ENCODE assay signal across 8 cellular contexts in the genomic region with DNA sequence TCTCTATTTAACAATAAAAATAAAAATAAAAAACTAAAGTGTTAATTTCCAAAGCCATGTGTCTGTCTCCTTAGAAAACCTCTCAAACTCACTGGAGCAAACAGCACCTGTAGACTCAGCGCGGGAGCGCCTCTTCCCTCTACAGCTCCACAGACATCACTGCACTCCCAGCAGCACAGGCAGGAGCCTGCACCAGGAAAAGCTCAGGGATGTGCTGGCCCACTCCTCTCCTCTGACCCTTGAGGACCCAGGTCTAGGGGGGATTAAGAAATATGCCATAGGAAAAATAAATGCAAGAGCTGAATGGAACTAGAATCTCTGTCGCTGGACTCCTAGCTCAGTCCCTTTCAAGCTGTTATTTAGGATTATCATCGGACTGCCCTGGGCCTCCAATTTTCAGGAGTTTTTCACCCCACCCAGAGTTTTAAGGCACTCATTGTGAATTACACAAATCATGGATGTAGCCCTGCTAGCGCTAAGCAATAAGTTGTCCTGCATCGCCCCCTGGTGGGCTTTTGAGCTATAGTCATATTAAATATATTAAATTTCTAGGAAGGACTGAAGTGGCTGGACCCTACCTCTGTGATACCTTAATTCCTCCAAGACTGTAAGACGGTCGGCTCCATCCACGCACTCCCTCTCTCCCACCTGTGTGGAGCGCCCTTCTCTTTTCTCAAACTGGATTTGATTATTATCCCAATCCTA.
A peak's percentile ranks its signal among the peaks of the same experiment; 100 is the strongest.
DNase-seq lines count a peak whose midpoint lies in the region; ATAC-seq, FAIRE-seq and TF ChIP-seq lines count a peak whose summit lies in the region.

No MANE protein-coding gene starts in this region.

- H3K27ac Mint-ChIP-seq in CD4-positive, alpha-beta memory T cell: no peak overlapping the region

- no peaks in the 10 kb centered on the region for H3K9me1 ChIP-seq in endothelial cell of umbilical vein (replicated peaks; ENCODE audit: control insufficient read depth, extremely low read depth, insufficient read depth, low read length)

- peaks cover 0 to 2% (median 0%) of the 10 kb centered on the region in 8 donors for H3K9me3 Mint-ChIP-seq in CD4-positive, alpha-beta memory T cell

- BruUV-seq in endothelial cell of umbilical vein (replicated peaks; lab: Mats Ljungman, UMichigan): no TSS peak

- H3K4me3 Mint-ChIP-seq in CD4-positive, alpha-beta memory T cell: no peak overlapping the region

- no peak overlapping the region for H2AFZ ChIP-seq in endothelial cell of umbilical vein (ENCODE audit: low read depth, low read length)

- H3K4me3 ChIP-seq in CD4-positive, alpha-beta memory T cell (ENCODE audit: low read length in 2 of 2): no peak overlapping the region
- H3K4me3 ChIP-seq in HFF-Myc (replicated peaks; ENCODE audit: low read depth, low read length): no peak overlapping the region
- no peak overlapping the region for H3K4me3 ChIP-seq in endothelial cell of umbilical vein (replicated peaks in 1 of 3; ENCODE audit: insufficient read depth in 1 of 3, low read depth in 1 of 3, low read length in 3 of 3)

- no peak for FAIRE-seq in endothelial cell of umbilical vein (lab: Jason Lieb, UNC)

- no peak overlapping the region for H3K9ac ChIP-seq in endothelial cell of umbilical vein (replicated peaks; ENCODE audit: extremely low read depth, insufficient read depth, low read length)

- DNase-seq in CD4-positive, alpha-beta memory T cell: peak in 4 of 5 donors; percentile 13 to 27 (median 14)
- peak; percentile 33 for DNase-seq in HFF-Myc (ENCODE audit: extremely low read depth, low read depth)
- DNase-seq in NCI-H82 treated with DMSO at 0.1 percent for 48 hours (lab: John Stamatoyannopoulos, UW; ENCODE audit: unreplicated experiment): peak; percentile 34
- DNase-seq in activated CD8-positive, alpha-beta memory T cell treated with anti-CD3 and anti-CD28 coated beads for 24 hours: peak; percentile 75
- peak; percentile 20 for DNase-seq in endothelial cell of umbilical vein (ENCODE audit: low read depth, low spot score)
- peak; percentile 82 for DNase-seq in myocyte (ENCODE audit: low read depth)
- peak; percentile 4 to 31 (median 13) for DNase-seq in stimulated activated naive CD4-positive, alpha-beta T cell (lab: John Stamatoyannopoulos, UW)

- no peaks in the 10 kb centered on the region for H4K20me1 ChIP-seq in endothelial cell of umbilical vein (replicated peaks; ENCODE audit: control insufficient read depth, extremely low read depth, insufficient read depth, low read length)

- no peaks in the 10 kb centered on the region for H3K27me3 Mint-ChIP-seq in CD4-positive, alpha-beta memory T cell

- no peak overlapping the region for H3K27ac ChIP-seq in CD4-positive, alpha-beta memory T cell (ENCODE audit: low read depth, low read length)
- H3K27ac ChIP-seq in endothelial cell of umbilical vein (ENCODE audit: insufficient read depth, low read depth, low read length): no peak overlapping the region

- H3K79me2 ChIP-seq in endothelial cell of umbilical vein (ENCODE audit: control insufficient read depth, insufficient read depth, low read length): no peaks in the 10 kb centered on the region

- intact Hi-C loops in CD4-positive, alpha-beta memory T cell (cut with micrococcal nuclease): loop anchor here (2.0 kb wide), 1 partner anchor 142 kb away; no protein-coding TSS in a partner anchor
- intact Hi-C loops in endothelial cell of umbilical vein (cut with micrococcal nuclease): loop anchor here (1.0 to 2.0 kb wide), 2 partner anchors 413 to 912 kb away; no protein-coding TSS in a partner anchor

- H3K36me3 ChIP-seq in CD4-positive, alpha-beta memory T cell (ENCODE audit: insufficient read depth, low read length): no peaks in the 10 kb centered on the region
- H3K36me3 ChIP-seq in endothelial cell of umbilical vein (ENCODE audit: control insufficient read depth in 2 of 2, extremely low read depth in 1 of 2, insufficient read depth in 2 of 2, low read length in 2 of 2): no peaks in the 10 kb centered on the region

- no peak for ATAC-seq in GM21528 (IDR thresholded peaks at IDR 0.05; ENCODE audit: low FRiP score, unreplicated experiment)

- no peaks in the 10 kb centered on the region for H3K9me3 ChIP-seq in CD4-positive, alpha-beta memory T cell (ENCODE audit: control insufficient read depth in 1 of 2, low read length in 2 of 2)
- no peaks in the 10 kb centered on the region for H3K9me3 ChIP-seq in endothelial cell of umbilical vein (replicated peaks; ENCODE audit: control insufficient read depth, insufficient read depth, low read length)

- no peak overlapping the region for H3K4me2 ChIP-seq in endothelial cell of umbilical vein (ENCODE audit: insufficient read depth, low read length)

- CTCF ChIA-PET in CD4-positive, alpha-beta memory T cell (lab: Charles Lee; ENCODE audit: partially characterized antibody): interaction anchor here (0.6 to 2.0 kb wide), 12 partner anchors 9 to 913 kb away, joined by 3 to 9 read pairs (median 3); no protein-coding TSS in a partner anchor
- CTCF ChIA-PET in endothelial cell of umbilical vein (lab: Charles Lee): interaction anchor here (0.8 to 1.5 kb wide), 8 partner anchors 8 to 912 kb away, joined by 3 to 8 read pairs (median 3); no protein-coding TSS in a partner anchor

- H3K4me1 Mint-ChIP-seq in CD4-positive, alpha-beta memory T cell: no peaks in the 10 kb centered on the region

- dilution Hi-C loops in endothelial cell of umbilical vein (cut with MboI; ENCODE audit: extremely low pct_ligation_motif_present, low sequenced_read_pairs): no loop called here

- no peaks in the 10 kb centered on the region for H3K27me3 ChIP-seq in CD4-positive, alpha-beta memory T cell (ENCODE audit: insufficient read depth, low read length)
- no peaks in the 10 kb centered on the region for H3K27me3 ChIP-seq in endothelial cell of umbilical vein (ENCODE audit: control insufficient read depth in 2 of 2, insufficient read depth in 2 of 2, low read length in 2 of 2)

- H3K4me1 ChIP-seq in CD4-positive, alpha-beta memory T cell (ENCODE audit: insufficient read depth, low read length): no peaks in the 10 kb centered on the region
- no peaks in the 10 kb centered on the region for H3K4me1 ChIP-seq in endothelial cell of umbilical vein (ENCODE audit: control insufficient read depth, extremely low read depth, insufficient read depth, low read length)

- POLR2A ChIA-PET in CD4-positive, alpha-beta memory T cell (lab: Charles Lee; ENCODE audit: partially characterized antibody): no interaction called here
- POLR2A ChIA-PET in endothelial cell of umbilical vein (lab: Charles Lee): no interaction called here

- H3K36me3 Mint-ChIP-seq in CD4-positive, alpha-beta memory T cell: no peaks in the 10 kb centered on the region

- peak; percentile 58 for TF ChIP-seq CTCF in HFF-Myc (IDR thresholded peaks at IDR 0.05; ENCODE audit: low read depth, low read length, missing control alignments)
- TF ChIP-seq CTCF in endothelial cell of umbilical vein (IDR thresholded peaks at IDR 0.05; ENCODE audit: extremely low read depth in 1 of 2, insufficient read depth in 1 of 2, low read depth in 1 of 2, low read length in 2 of 2): peak; percentile 45 to 47

- no peak for TF ChIP-seq POLR2A in endothelial cell of umbilical vein (IDR thresholded peaks at IDR 0.05; ENCODE audit: low read depth, low read length)

TF ChIP-seq in endothelial cell of umbilical vein, 7 proteins besides CTCF, POLR2A, EP300 and RAD21:
- TF ChIP-seq MYC (IDR thresholded peaks at IDR 0.05; ENCODE audit: low read depth, low read length) (no peak), EZH2 (IDR thresholded peaks at IDR 0.05; ENCODE audit: borderline replicate concordance, low read depth, low read length, severe bottlenecking) (no peak), POLR2AphosphoS5 (IDR thresholded peaks at IDR 0.05; ENCODE audit: insufficient read depth, low read depth, low read length) (no peak), JUN (IDR thresholded peaks at IDR 0.05; ENCODE audit: borderline replicate concordance, insufficient read depth, insufficient read length, low read depth) (no peak), FOS (IDR thresholded peaks at IDR 0.05; ENCODE audit: borderline replicate concordance, insufficient read depth, low read length) (no peak), GATA2 (IDR thresholded peaks at IDR 0.05; ENCODE audit: insufficient read depth, insufficient read length, low read depth, low read length) (no peak)
- TF ChIP-seq, protein P1, sequence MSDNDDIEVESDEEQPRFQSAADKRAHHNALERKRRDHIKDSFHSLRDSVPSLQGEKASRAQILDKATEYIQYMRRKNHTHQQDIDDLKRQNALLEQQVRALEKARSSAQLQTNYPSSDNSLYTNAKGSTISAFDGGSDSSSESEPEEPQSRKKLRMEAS (IDR thresholded peaks at IDR 0.05; ENCODE audit: insufficient read depth, insufficient read length): no peak

Comparison
In these comparisons a context has a peak if more than half of its experiments do, and no peak if none do; other contexts are left out.
1. DNase-seq: peak in every context shown above with its lines; median percentile 82 in myocyte; 75 in activated CD8-positive, alpha-beta memory T cell treated with anti-CD3 and anti-CD28 coated beads for 24 hours; 34 in NCI-H82 treated with DMSO at 0.1 percent for 48 hours; 33 in HFF-Myc; 20 in endothelial cell of umbilical vein; 14 in CD4-positive, alpha-beta memory T cell; 13 in stimulated activated naive CD4-positive, alpha-beta T cell.